ENCODE assay signal across 8 cellular contexts in the genomic region with DNA sequence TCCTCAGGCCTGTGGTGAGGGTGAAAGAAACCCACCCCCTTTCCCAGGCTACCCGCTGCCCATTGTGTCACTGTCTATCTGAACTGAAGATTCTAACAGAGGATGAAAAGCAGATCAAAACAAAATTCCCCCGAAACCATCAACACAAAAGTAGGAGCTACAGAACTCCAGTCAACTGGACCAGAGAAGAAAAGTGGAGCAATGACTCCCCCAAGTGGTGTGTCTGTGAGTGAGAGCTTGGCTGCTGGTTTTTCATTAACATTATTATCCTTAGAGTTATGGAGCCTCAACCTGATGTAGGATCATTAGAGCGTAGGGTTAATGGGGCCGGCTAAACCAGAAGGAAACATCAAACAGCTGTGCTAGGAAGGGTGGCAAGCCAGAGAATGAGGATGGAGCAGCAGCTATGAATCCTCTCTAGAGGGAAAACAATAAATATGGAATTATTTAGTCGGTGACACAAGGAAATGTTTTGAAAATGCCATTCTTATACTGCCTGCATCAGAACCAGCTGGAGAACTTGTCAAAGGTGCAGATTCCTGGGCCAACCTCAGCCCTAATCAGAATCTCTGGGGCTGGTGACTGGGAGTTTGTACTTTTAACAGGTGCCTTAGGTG. TPM values are rescaled to one million over a fixed set of nuclear protein-coding genes. Genes with fewer than 3 reads are reported as not detected.
A peak's percentile ranks its signal among the peaks of the same experiment; 100 is the strongest.
DNase-seq lines count a peak whose midpoint lies in the region; ATAC-seq and TF ChIP-seq lines count a peak whose summit lies in the region.

No MANE protein-coding gene starts in this region.

- CTCF ChIA-PET in Calu3 (lab: Charles Lee), result interaction anchor here (0.6 to 1.7 kb wide), 16 partner anchors 12 to 1250 kb away, joined by 3 to 25 read pairs (median 4); partner anchors contain the start of gene SLC35B4

- peak overlapping the region; percentile 17 for H3K4me3 ChIP-seq in fibroblast of the aortic adventitia (ENCODE audit: low read depth, low read length)

- H3K36me3 Mint-ChIP-seq in Calu3 (ENCODE audit: insufficient read depth, unreplicated experiment), result no peaks in the 10 kb centered on the region
- no peaks in the 10 kb centered on the region for H3K36me3 Mint-ChIP-seq in activated T-cell treated with anti-CD3 and anti-CD28 coated beads, Interleukin-2, amount 50 U/mL, for 4 hours (ENCODE audit: insufficient read depth)

- no peaks in the 10 kb centered on the region for H3K9me3 Mint-ChIP-seq in Calu3 (ENCODE audit: low read depth, unreplicated experiment)
- H3K9me3 Mint-ChIP-seq in activated T-cell treated with anti-CD3 and anti-CD28 coated beads, Interleukin-2, amount 50 U/mL, for 4 hours, result no peaks in the 10 kb centered on the region

- ATAC-seq in omental fat pad (ENCODE audit: low FRiP score) (peak; percentile 50), HG03139 (IDR thresholded peaks at IDR 0.05; ENCODE audit: unreplicated experiment) (no peak), HG03045 (IDR thresholded peaks at IDR 0.05; ENCODE audit: unreplicated experiment) (no peak)
- no peak for ATAC-seq in activated T-cell treated with anti-CD3 and anti-CD28 coated beads, Interleukin-2, amount 50 U/mL, for 4 hours

- peak; percentile 58 for TF ChIP-seq CTCF in Calu3 (IDR thresholded peaks at IDR 0.05; ENCODE audit: unreplicated experiment)
- TF ChIP-seq CTCF in fibroblast of the aortic adventitia (IDR thresholded peaks at IDR 0.05; ENCODE audit: insufficient read depth, low read length), result peak; percentile 73
- peak in 1 of 3 donors; percentile 28 for TF ChIP-seq CTCF in omental fat pad (IDR thresholded peaks at IDR 0.05)

- peak overlapping the region; percentile 2 for H3K27ac Mint-ChIP-seq in Calu3 (ENCODE audit: unreplicated experiment)

- BruUV-seq in Calu3 (replicated peaks; lab: Mats Ljungman, UMichigan), result no TSS peak

- DNase-seq in Calu3 (peak; percentile 77), KBM-7 (peak; percentile 43), RPMI8226 (peak; percentile 50), fibroblast of the aortic adventitia (ENCODE audit: low read depth) (peak; percentile 86), omental fat pad (ENCODE audit: low spot score) (no peak)
- no peak for DNase-seq in activated T-cell treated with anti-CD3 and anti-CD28 coated beads, Interleukin-2, amount 50 U/mL, for 4 hours

- intact Hi-C loops in Calu3 (cut with micrococcal nuclease; ENCODE audit: unreplicated experiment), result loop anchor here (1.0 to 10.0 kb wide), 5 partner anchors 52 to 568 kb away; partner anchors contain the start of gene SLC35B4

- peak overlapping the region; percentile 29 for H3K4me3 Mint-ChIP-seq in Calu3 (ENCODE audit: low read depth, unreplicated experiment)
- H3K4me3 Mint-ChIP-seq in activated T-cell treated with anti-CD3 and anti-CD28 coated beads, Interleukin-2, amount 50 U/mL, for 4 hours, result no peak overlapping the region

- no peaks in the 10 kb centered on the region for H3K27me3 Mint-ChIP-seq in Calu3 (ENCODE audit: unreplicated experiment)
- peaks cover 4% of the 10 kb centered on the region for H3K27me3 Mint-ChIP-seq in activated T-cell treated with anti-CD3 and anti-CD28 coated beads, Interleukin-2, amount 50 U/mL, for 4 hours (ENCODE audit: low read depth)

- in situ Hi-C loops in KBM-7 (cut with MboI; ENCODE audit: low pct_unique_long_range_greater_than_20kb, low sequenced_read_pairs), result no loop called here

- H3K4me1 Mint-ChIP-seq in Calu3 (ENCODE audit: low read depth, unreplicated experiment), result peaks cover 34% of the 10 kb centered on the region
- H3K4me1 Mint-ChIP-seq in activated T-cell treated with anti-CD3 and anti-CD28 coated beads, Interleukin-2, amount 50 U/mL, for 4 hours (ENCODE audit: low read depth), result no peaks in the 10 kb centered on the region

RNA-seq across cellular contexts. Expression of gene AKR1B1, which starts 38.3 kb away (rescaled TPM):
- total RNA-seq in Calu3 (2022) (115 and 139 TPM in 2 replicates), fibroblast of the aortic adventitia (ENCODE audit: low replicate concordance) (51.6 and 167 TPM in 2 replicates), omental fat pad (100 to 1,000 TPM in 3 of 4 donors, 10 to 100 TPM in 1; 66.0 to 110 (median 104) TPM)
- 10 to 100 TPM; 91.2 to 98.1 (median 96.7) TPM for total RNA-seq in activated T-cell treated with anti-CD3 and anti-CD28 coated beads, Interleukin-2, amount 50 U/mL, for 4 hours

Comparison
In these comparisons a context has a peak if more than half of its experiments do, and no peak if none do; other contexts are left out.
1. DNase-seq: peak in Calu3 (single experiment), KBM-7 (single experiment), RPMI8226 (single experiment) and fibroblast of the aortic adventitia (single experiment); none in omental fat pad (single experiment) and activated T-cell treated with anti-CD3 and anti-CD28 coated beads, Interleukin-2, amount 50 U/mL, for 4 hours (single experiment).